Comparison of ENCODE assay signal across 8 cellular contexts in the genomic region with DNA sequence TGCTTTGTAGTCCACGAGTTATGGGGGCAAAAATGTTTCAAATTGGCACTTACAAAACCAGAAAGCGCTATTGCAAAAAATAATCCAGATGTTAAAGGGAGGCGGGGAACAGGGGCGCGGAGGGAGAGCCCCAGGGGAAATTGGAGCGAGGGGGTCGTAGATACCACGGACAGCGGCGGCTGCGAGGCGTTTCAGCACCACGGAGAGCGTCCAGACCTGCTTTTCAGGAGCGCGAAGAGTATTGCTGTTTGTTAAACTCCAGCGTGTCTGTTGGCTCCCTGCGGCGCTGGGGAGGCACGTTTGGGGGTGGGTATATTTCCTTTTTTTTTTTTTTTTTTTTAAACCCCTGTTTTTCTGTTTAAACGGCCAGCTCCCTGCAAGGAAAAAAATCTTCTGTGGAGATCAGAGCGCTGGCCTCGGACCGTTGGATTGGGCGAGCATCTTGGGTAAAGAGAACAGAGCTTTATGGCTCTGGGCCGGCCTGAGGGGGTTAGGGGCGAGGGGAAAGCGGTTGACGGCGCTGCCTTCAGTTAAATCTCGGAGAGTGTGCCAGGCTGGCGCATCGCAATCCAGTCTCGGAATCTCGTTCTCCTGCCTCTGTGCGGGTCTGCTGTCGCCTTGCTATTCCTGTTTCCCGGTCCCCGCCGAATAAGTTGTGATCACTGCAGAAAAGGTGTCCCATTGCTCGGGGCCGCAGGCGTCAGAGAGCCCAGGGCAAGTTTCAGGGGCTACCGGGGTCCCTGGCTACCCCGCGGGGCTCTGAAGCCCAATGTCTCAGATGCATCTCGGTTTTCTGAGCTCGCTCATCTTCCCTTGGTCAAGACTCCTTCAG. TPM values are rescaled to one million over a fixed set of nuclear protein-coding genes. Genes with fewer than 3 reads are reported as not detected.
DNase-seq lines count a peak whose midpoint lies in the region; ATAC-seq and TF ChIP-seq lines count a peak whose summit lies in the region.
"Had no signal": no experiment of that assay in that cellular context is flagged by ENCODE, and none has a peak within 500 bp of the region (broad histone marks: within the 10 kb centered on the region; RNA-seq: fewer than 3 reads in every experiment).

A gene (minus strand): TSS at position 288 of the 832 bp plus-strand sequence. CDS start 302 bp downstream, outside the sequence.

- no peak within 1 kb of the TSS for H3K27ac Mint-ChIP-seq in activated naive CD8-positive, alpha-beta T cell treated with anti-CD3 and anti-CD28 coated beads for 36 hours

- peak; percentile 87 for DNase-seq in H7
- peak; percentile 48 for DNase-seq in activated naive CD8-positive, alpha-beta T cell treated with anti-CD3 and anti-CD28 coated beads for 36 hours
- DNase-seq in right cardiac atrium: peak; percentile 61 to 84 (median 84)
- peak; percentile 1 to 35 (median 31) for DNase-seq in stimulated activated CD4-positive, alpha-beta T cell treated with anti-CD3 and anti-CD28 coated beads, Interleukin-12 subunit alpha, Interleukin-12 subunit beta, amount 100 ng/mL, for 48 hours (ENCODE audit: low read depth in 2 of 3, low spot score in 1 of 3)
- no peak for DNase-seq in NCI-H510A treated with DMSO at 0.1 percent for 48 hours (lab: John Stamatoyannopoulos, UW)

- peaks cover 9% of the 10 kb centered on the region for H3K9me3 Mint-ChIP-seq in activated naive CD8-positive, alpha-beta T cell treated with anti-CD3 and anti-CD28 coated beads for 36 hours

- peaks cover 48% of the 10 kb centered on the region for H3K27me3 Mint-ChIP-seq in activated naive CD8-positive, alpha-beta T cell treated with anti-CD3 and anti-CD28 coated beads for 36 hours

- no peaks in the 10 kb centered on the region for H3K36me3 Mint-ChIP-seq in activated naive CD8-positive, alpha-beta T cell treated with anti-CD3 and anti-CD28 coated beads for 36 hours

- no peak within 1 kb of the TSS for H3K27ac ChIP-seq in right cardiac atrium (ENCODE audit: low read length)
- H3K27ac ChIP-seq: Peyer's patch had no signal

- no peak within 1 kb of the TSS for H3K4me3 Mint-ChIP-seq in activated naive CD8-positive, alpha-beta T cell treated with anti-CD3 and anti-CD28 coated beads for 36 hours

- H3K4me1 ChIP-seq in right cardiac atrium (ENCODE audit: control insufficient read depth, insufficient read depth, low read length): no peaks in the 10 kb centered on the region
- H3K4me1 ChIP-seq: Peyer's patch had no signal

- no peaks in the 10 kb centered on the region for H3K36me3 ChIP-seq in H7 (replicated peaks; ENCODE audit: control insufficient read depth, insufficient read depth, low read length)
- H3K36me3 ChIP-seq: Peyer's patch had no signal

- H3K4me3 ChIP-seq in H7 (ENCODE audit: insufficient read depth, low read depth, low read length) (peak within 1 kb of the TSS; percentile 15; the same call in 1 of the 2 replicates), right cardiac atrium (ENCODE audit: low read length) (no peak within 1 kb of the TSS)
- H3K4me3 ChIP-seq: Peyer's patch had no signal

- no peaks in the 10 kb centered on the region for H3K4me1 Mint-ChIP-seq in activated naive CD8-positive, alpha-beta T cell treated with anti-CD3 and anti-CD28 coated beads for 36 hours

- intact Hi-C loops in right cardiac atrium (cut with DNase I): no loop called here

- WGBS in right cardiac atrium: 7% methylated on average over 48 of the region's 48 CpGs

- H3K9me3 ChIP-seq in right cardiac atrium (ENCODE audit: control insufficient read depth, low read length): no peaks in the 10 kb centered on the region
- H3K9me3 ChIP-seq: Peyer's patch had no signal

- H3K27me3 ChIP-seq in H7 (ENCODE audit: control insufficient read depth, insufficient read depth, low read length) (peaks cover 13% of the 10 kb centered on the region), right cardiac atrium (ENCODE audit: control insufficient read depth, insufficient read depth) (no peaks in the 10 kb centered on the region)
- H3K27me3 ChIP-seq: Peyer's patch had no signal

- ATAC-seq in right cardiac atrium (peak; percentile 33 to 61), HG03571 (IDR thresholded peaks at IDR 0.05; ENCODE audit: unreplicated experiment) (no peak)

TF ChIP-seq in PFSK-1, 5 proteins besides CTCF, POLR2A, EP300 and RAD21:
- TF ChIP-seq, protein P1, sequence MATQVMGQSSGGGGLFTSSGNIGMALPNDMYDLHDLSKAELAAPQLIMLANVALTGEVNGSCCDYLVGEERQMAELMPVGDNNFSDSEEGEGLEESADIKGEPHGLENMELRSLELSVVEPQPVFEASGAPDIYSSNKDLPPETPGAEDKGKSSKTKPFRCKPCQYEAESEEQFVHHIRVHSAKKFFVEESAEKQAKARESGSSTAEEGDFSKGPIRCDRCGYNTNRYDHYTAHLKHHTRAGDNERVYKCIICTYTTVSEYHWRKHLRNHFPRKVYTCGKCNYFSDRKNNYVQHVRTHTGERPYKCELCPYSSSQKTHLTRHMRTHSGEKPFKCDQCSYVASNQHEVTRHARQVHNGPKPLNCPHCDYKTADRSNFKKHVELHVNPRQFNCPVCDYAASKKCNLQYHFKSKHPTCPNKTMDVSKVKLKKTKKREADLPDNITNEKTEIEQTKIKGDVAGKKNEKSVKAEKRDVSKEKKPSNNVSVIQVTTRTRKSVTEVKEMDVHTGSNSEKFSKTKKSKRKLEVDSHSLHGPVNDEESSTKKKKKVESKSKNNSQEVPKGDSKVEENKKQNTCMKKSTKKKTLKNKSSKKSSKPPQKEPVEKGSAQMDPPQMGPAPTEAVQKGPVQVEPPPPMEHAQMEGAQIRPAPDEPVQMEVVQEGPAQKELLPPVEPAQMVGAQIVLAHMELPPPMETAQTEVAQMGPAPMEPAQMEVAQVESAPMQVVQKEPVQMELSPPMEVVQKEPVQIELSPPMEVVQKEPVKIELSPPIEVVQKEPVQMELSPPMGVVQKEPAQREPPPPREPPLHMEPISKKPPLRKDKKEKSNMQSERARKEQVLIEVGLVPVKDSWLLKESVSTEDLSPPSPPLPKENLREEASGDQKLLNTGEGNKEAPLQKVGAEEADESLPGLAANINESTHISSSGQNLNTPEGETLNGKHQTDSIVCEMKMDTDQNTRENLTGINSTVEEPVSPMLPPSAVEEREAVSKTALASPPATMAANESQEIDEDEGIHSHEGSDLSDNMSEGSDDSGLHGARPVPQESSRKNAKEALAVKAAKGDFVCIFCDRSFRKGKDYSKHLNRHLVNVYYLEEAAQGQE (IDR thresholded peaks at IDR 0.05; ENCODE audit: insufficient read depth in 1 of 2, low read depth in 2 of 2, low read length in 2 of 2): peak; percentile 98 to 100
- no peak for TF ChIP-seq FOXP2 (optimal IDR thresholded peaks at IDR 0.05; ENCODE audit: borderline replicate concordance, extremely low read depth, extremely low read length, insufficient read depth)
- no peak for TF ChIP-seq TAF1 (IDR thresholded peaks at IDR 0.05; ENCODE audit: borderline replicate concordance, insufficient read depth, low read length)
- TF ChIP-seq POLR2AphosphoS5 (IDR thresholded peaks at IDR 0.05; ENCODE audit: low read depth, low read length): no peak
- TF ChIP-seq SIN3A (IDR thresholded peaks at IDR 0.05; ENCODE audit: borderline replicate concordance, insufficient read depth, low read length): peak; percentile 99; the same call in 1 of the 2 replicates

RNA-seq across cellular contexts. Expression of the gene that starts here (rescaled TPM):
- total RNA-seq in H7 (2014; rRNA removed; shearing (Covaris generic)): not detected in 2 replicates
- polyA plus RNA-seq in PFSK-1 (2012; ENCODE audit: insufficient read length, low read depth): not detected
- not detected for total RNA-seq in activated naive CD8-positive, alpha-beta T cell treated with anti-CD3 and anti-CD28 coated beads for 36 hours
- total RNA-seq in right cardiac atrium: not detected
- not detected for polyA plus RNA-seq in right cardiac atrium
- total RNA-seq: Peyer's patch had no signal

Comparison
In these comparisons a context has a peak if more than half of its experiments do, and no peak if none do; other contexts are left out.
1. Peak in DNase-seq and H3K4me3 ChIP-seq in H7; RNA of the gene not detected or under 1 TPM.
2. Peak in DNase-seq in activated naive CD8-positive, alpha-beta T cell treated with anti-CD3 and anti-CD28 coated beads for 36 hours; RNA of the gene not detected or under 1 TPM.
3. Peak in DNase-seq and ATAC-seq in right cardiac atrium; RNA of the gene not detected or under 1 TPM.